Comparison of ENCODE assay signal across 1 cellular context in the genomic region with DNA sequence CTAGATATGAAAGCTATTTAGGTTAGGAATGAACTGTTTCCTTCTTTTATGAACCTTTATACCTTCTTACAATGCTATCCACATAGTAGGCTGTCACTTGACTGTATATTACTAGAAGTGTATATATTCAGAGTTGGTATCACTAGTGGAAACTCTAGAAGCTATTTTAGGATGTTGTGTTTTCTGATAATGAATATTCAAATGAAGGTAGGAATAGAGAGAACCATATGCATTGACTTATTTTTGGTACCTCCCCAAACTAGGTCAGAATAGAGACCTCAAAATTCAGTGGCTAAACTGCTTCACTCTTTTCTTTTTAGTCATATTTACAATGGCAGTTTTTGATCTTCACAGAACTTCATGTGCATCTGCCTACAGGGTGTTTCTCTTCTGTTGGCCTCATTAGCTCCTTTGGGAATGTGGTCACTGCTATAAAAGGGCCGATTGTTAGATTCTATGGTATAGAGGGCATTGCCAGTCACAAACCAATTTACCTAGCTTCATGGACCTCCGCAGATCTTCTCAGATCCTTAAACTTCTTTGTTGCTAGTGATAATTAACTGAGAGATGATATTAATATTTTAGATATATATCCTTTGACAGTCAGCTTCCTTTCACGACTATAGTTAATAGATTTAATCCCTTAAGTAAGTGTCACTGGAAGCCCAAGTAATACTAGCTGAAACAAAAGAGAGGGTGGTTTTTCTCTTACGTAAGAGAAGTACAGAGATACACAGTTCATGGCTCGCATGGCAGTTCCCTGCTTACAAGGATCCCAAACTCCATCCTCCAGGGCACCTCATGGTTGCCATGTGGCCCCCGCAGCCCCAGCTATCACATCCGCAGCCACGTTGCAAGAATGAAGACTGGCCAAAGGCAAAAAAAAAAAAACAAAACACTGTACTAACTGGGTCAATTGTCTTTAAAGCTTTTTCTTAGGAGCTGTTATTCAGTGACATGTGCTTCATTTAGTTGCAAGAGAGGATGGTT.
TF ChIP-seq lines count a peak whose summit lies in the region.

No MANE protein-coding gene starts in this region.

TF ChIP-seq in GM12878, 131 proteins besides CTCF, POLR2A, EP300 and RAD21 (continued from another document):
- TF ChIP-seq, protein P1, sequence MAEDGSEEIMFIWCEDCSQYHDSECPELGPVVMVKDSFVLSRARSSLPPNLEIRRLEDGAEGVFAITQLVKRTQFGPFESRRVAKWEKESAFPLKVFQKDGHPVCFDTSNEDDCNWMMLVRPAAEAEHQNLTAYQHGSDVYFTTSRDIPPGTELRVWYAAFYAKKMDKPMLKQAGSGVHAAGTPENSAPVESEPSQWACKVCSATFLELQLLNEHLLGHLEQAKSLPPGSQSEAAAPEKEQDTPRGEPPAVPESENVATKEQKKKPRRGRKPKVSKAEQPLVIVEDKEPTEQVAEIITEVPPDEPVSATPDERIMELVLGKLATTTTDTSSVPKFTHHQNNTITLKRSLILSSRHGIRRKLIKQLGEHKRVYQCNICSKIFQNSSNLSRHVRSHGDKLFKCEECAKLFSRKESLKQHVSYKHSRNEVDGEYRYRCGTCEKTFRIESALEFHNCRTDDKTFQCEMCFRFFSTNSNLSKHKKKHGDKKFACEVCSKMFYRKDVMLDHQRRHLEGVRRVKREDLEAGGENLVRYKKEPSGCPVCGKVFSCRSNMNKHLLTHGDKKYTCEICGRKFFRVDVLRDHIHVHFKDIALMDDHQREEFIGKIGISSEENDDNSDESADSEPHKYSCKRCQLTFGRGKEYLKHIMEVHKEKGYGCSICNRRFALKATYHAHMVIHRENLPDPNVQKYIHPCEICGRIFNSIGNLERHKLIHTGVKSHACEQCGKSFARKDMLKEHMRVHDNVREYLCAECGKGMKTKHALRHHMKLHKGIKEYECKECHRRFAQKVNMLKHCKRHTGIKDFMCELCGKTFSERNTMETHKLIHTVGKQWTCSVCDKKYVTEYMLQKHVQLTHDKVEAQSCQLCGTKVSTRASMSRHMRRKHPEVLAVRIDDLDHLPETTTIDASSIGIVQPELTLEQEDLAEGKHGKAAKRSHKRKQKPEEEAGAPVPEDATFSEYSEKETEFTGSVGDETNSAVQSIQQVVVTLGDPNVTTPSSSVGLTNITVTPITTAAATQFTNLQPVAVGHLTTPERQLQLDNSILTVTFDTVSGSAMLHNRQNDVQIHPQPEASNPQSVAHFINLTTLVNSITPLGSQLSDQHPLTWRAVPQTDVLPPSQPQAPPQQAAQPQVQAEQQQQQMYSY (CRISPR knock-in tag; IDR thresholded peaks at IDR 0.05), result no peak
- TF ChIP-seq CEBPB (IDR thresholded peaks at IDR 0.05; ENCODE audit: borderline replicate concordance in 1 of 2, low read depth in 2 of 2, low read length in 2 of 2) (no peak), IRF4 (IDR thresholded peaks at IDR 0.05; ENCODE audit: low read depth, low read length) (no peak), FOXM1 (IDR thresholded peaks at IDR 0.05; ENCODE audit: low read depth, low read length) (no peak), MEF2B (IDR thresholded peaks at IDR 0.05; ENCODE audit: partially characterized antibody, poor library complexity, severe bottlenecking) (no peak)
- TF ChIP-seq, protein P2, sequence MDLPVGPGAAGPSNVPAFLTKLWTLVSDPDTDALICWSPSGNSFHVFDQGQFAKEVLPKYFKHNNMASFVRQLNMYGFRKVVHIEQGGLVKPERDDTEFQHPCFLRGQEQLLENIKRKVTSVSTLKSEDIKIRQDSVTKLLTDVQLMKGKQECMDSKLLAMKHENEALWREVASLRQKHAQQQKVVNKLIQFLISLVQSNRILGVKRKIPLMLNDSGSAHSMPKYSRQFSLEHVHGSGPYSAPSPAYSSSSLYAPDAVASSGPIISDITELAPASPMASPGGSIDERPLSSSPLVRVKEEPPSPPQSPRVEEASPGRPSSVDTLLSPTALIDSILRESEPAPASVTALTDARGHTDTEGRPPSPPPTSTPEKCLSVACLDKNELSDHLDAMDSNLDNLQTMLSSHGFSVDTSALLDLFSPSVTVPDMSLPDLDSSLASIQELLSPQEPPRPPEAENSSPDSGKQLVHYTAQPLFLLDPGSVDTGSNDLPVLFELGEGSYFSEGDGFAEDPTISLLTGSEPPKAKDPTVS (IDR thresholded peaks at IDR 0.05; ENCODE audit: low read depth, low read length), result no peak
- TF ChIP-seq, protein P3, sequence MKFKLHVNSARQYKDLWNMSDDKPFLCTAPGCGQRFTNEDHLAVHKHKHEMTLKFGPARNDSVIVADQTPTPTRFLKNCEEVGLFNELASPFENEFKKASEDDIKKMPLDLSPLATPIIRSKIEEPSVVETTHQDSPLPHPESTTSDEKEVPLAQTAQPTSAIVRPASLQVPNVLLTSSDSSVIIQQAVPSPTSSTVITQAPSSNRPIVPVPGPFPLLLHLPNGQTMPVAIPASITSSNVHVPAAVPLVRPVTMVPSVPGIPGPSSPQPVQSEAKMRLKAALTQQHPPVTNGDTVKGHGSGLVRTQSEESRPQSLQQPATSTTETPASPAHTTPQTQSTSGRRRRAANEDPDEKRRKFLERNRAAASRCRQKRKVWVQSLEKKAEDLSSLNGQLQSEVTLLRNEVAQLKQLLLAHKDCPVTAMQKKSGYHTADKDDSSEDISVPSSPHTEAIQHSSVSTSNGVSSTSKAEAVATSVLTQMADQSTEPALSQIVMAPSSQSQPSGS (IDR thresholded peaks at IDR 0.05; ENCODE audit: low read length), result no peak
TF ChIP-seq in GM12878: peak in this region for 0.
